ENCODE assay signal across 1 cellular context in genomic region chr5:64622991-64623390, GRCh38.
TF ChIP-seq lines count a peak whose summit lies in the region.

No MANE protein-coding gene starts in this region.

TF ChIP-seq in GM12878, 131 proteins besides CTCF, POLR2A, EP300 and RAD21 (continued from another document):
- TF ChIP-seq ZNF687 (IDR thresholded peaks at IDR 0.05) (no peak), BCL11A (IDR thresholded peaks at IDR 0.05; ENCODE audit: low read depth, low read length) (0 out of 2 replicates have a peak, but pooled peaks have one; percentile 51), MEF2B (IDR thresholded peaks at IDR 0.05; ENCODE audit: partially characterized antibody, poor library complexity, severe bottlenecking) (no peak)
TF ChIP-seq in GM12878: peak in this region for 3.
